Comparison of ENCODE assay signal across 15 cellular contexts in genomic region chr10:11330383-11331020, GRCh38.
DNase-seq lines count a peak whose midpoint lies in the region; ATAC-seq and TF ChIP-seq lines count a peak whose summit lies in the region.
"Had no signal": no experiment of that assay in that cellular context is flagged by ENCODE, and none has a peak within 500 bp of the region (broad histone marks: within the 10 kb centered on the region; RNA-seq: fewer than 3 reads in every experiment).

No MANE protein-coding gene starts in this region.

- CTCF ChIA-PET in CD8-positive, alpha-beta T cell (lab: Charles Lee), result no interaction called here
- CTCF ChIA-PET in naive thymus-derived CD4-positive, alpha-beta T cell (lab: Charles Lee), result no interaction called here

- POLR2A ChIA-PET in CD8-positive, alpha-beta T cell (lab: Charles Lee), result no interaction called here
- POLR2A ChIA-PET in naive thymus-derived CD4-positive, alpha-beta T cell (lab: Charles Lee), result interaction anchor here (0.7 kb wide), 1 partner anchor 145 kb away, joined by 3 read pairs; no protein-coding TSS in a partner anchor

- no peak overlapping the region for H3K4me3 Mint-ChIP-seq in CD8-positive, alpha-beta T cell
- H3K4me3 Mint-ChIP-seq in naive thymus-derived CD4-positive, alpha-beta T cell, result peak overlapping the region in 3 of 10 donors; percentile 7 to 23 (median 7)
- no peak overlapping the region for H3K4me3 Mint-ChIP-seq in T-helper 17 cell

- ATAC-seq in CD8-positive, alpha-beta T cell, result no peak
- ATAC-seq in naive thymus-derived CD4-positive, alpha-beta T cell, result no peak
- ATAC-seq in T-helper 17 cell, result no peak
- ATAC-seq in HG03565 (IDR thresholded peaks at IDR 0.05; ENCODE audit: unreplicated experiment), result no peak

- H3K27ac ChIP-seq in CD8-positive, alpha-beta T cell (ENCODE audit: low read depth, low read length), result no peak overlapping the region
- peak overlapping the region in 41 of 59 donors; percentile 6 to 84 (median 56) for H3K27ac ChIP-seq in dorsolateral prefrontal cortex
- no peak overlapping the region for H3K27ac ChIP-seq in naive thymus-derived CD4-positive, alpha-beta T cell (ENCODE audit: low read depth, low read length)
- H3K27ac ChIP-seq: epithelial cell of prostate, suprapubic skin, VCaP had no signal

- H3K4me1 Mint-ChIP-seq in CD8-positive, alpha-beta T cell (ENCODE audit: low read depth), result peaks cover 66% of the 10 kb centered on the region
- peaks cover 26 to 87% (median 60%) of the 10 kb centered on the region in 7 donors for H3K4me1 Mint-ChIP-seq in naive thymus-derived CD4-positive, alpha-beta T cell
- peaks cover 34% of the 10 kb centered on the region for H3K4me1 Mint-ChIP-seq in T-helper 17 cell

- H3K27me3 Mint-ChIP-seq in CD8-positive, alpha-beta T cell (ENCODE audit: low read depth), result no peaks in the 10 kb centered on the region
- no peaks in the 10 kb centered on the region for H3K27me3 Mint-ChIP-seq in naive thymus-derived CD4-positive, alpha-beta T cell
- H3K27me3 Mint-ChIP-seq in T-helper 17 cell, result no peaks in the 10 kb centered on the region

- no peaks in the 10 kb centered on the region for H3K9me3 ChIP-seq in CD8-positive, alpha-beta T cell (ENCODE audit: low read length)
- H3K9me3 ChIP-seq in naive thymus-derived CD4-positive, alpha-beta T cell (ENCODE audit: control insufficient read depth in 2 of 3, low read length in 3 of 3), result no peaks in the 10 kb centered on the region
- no peaks in the 10 kb centered on the region for H3K9me3 ChIP-seq in T-helper 17 cell (ENCODE audit: control insufficient read depth, low read length, poor library complexity, severe bottlenecking)
- H3K9me3 ChIP-seq: suprapubic skin had no signal

- H3K27ac Mint-ChIP-seq in CD8-positive, alpha-beta T cell, result peak overlapping the region; percentile 60
- peak overlapping the region in 8 of 9 donors; percentile 7 to 93 (median 70) for H3K27ac Mint-ChIP-seq in naive thymus-derived CD4-positive, alpha-beta T cell
- no peak overlapping the region for H3K27ac Mint-ChIP-seq in T-helper 17 cell

- no peaks in the 10 kb centered on the region for H3K9me3 Mint-ChIP-seq in CD8-positive, alpha-beta T cell
- H3K9me3 Mint-ChIP-seq in naive thymus-derived CD4-positive, alpha-beta T cell, result peaks cover 0 to 7% (median 0%) of the 10 kb centered on the region in 11 donors

- intact Hi-C loops in CD8-positive, alpha-beta T cell (cut with DNase I, micrococcal nuclease), result loop anchor here in 1 of 2 experiments (5.0 to 10.0 kb wide), 4 partner anchors 72 to 427 kb away; no protein-coding TSS in a partner anchor
- intact Hi-C loops in dorsolateral prefrontal cortex (cut with DNase I), result no loop called here
- intact Hi-C loops in naive thymus-derived CD4-positive, alpha-beta T cell (cut with micrococcal nuclease), result loop anchor here in 1 of 2 donors (10.0 kb wide), 1 partner anchor 144 kb away; no protein-coding TSS in a partner anchor

- peaks cover 88% of the 10 kb centered on the region for H3K36me3 Mint-ChIP-seq in CD8-positive, alpha-beta T cell
- peaks cover 18 to 59% (median 43%) of the 10 kb centered on the region in 5 donors for H3K36me3 Mint-ChIP-seq in naive thymus-derived CD4-positive, alpha-beta T cell
- peaks cover 13% of the 10 kb centered on the region for H3K36me3 Mint-ChIP-seq in T-helper 17 cell (ENCODE audit: low read depth)

- no peak overlapping the region for H3K4me3 ChIP-seq in CD8-positive, alpha-beta T cell (ENCODE audit: low read depth, low read length)
- peak overlapping the region in 1 of 59 donors; percentile 3 for H3K4me3 ChIP-seq in dorsolateral prefrontal cortex
- no peak overlapping the region for H3K4me3 ChIP-seq in naive thymus-derived CD4-positive, alpha-beta T cell (ENCODE audit: low read length)
- H3K4me3 ChIP-seq: suprapubic skin had no signal

- DNase-seq in CD8-positive, alpha-beta T cell, result no peak
- peak; percentile 10 for DNase-seq in NCI-H446 treated with DMSO at 0.1 percent for 48 hours (lab: John Stamatoyannopoulos, UW)
- DNase-seq in dorsolateral prefrontal cortex, result no peak
- no peak for DNase-seq in naive thymus-derived CD4-positive, alpha-beta T cell
- DNase-seq in NCI-H187 treated with DMSO at 0.1 percent for 48 hours (lab: John Stamatoyannopoulos, UW), result no peak
- DNase-seq in NCI-H774 (lab: John Stamatoyannopoulos, UW), result no peak
- DNase-seq in T-helper 17 cell, result no peak
- DNase-seq: kidney glomerular epithelial cell; NCI-H2107; RPMI8226; stimulated activated CD4-positive, alpha-beta T cell treated with anti-CD3 and anti-CD28 coated beads, Interleukin-2, amount 100 ng/mL, for 48 hours had no signal

- peaks cover 36% of the 10 kb centered on the region for H3K36me3 ChIP-seq in CD8-positive, alpha-beta T cell (ENCODE audit: insufficient read depth, low read length)
- peaks cover 23 to 69% (median 62%) of the 10 kb centered on the region in 3 experiments for H3K36me3 ChIP-seq in naive thymus-derived CD4-positive, alpha-beta T cell (ENCODE audit: control insufficient read depth in 2 of 3, insufficient read depth in 3 of 3, low read length in 3 of 3)
- H3K36me3 ChIP-seq: suprapubic skin had no signal

- no peaks in the 10 kb centered on the region for H3K27me3 ChIP-seq in CD8-positive, alpha-beta T cell (ENCODE audit: insufficient read depth, low read length)
- H3K27me3 ChIP-seq in dorsolateral prefrontal cortex, result no peaks in the 10 kb centered on the region
- H3K27me3 ChIP-seq in naive thymus-derived CD4-positive, alpha-beta T cell (ENCODE audit: control insufficient read depth in 2 of 2, insufficient read depth in 2 of 2, low read length in 2 of 2), result no peaks in the 10 kb centered on the region
- H3K27me3 ChIP-seq: suprapubic skin had no signal

- no peak for TF ChIP-seq CTCF in CD8-positive, alpha-beta T cell (IDR thresholded peaks at IDR 0.05)
- TF ChIP-seq CTCF in dorsolateral prefrontal cortex (IDR thresholded peaks at IDR 0.05 in 54 of 56, conservative IDR thresholded peaks at IDR 0.05 in 2 of 56; ENCODE audit: low read depth in 1 of 56, partially characterized antibody in 56 of 56), result no peak

- H3K4me1 ChIP-seq in CD8-positive, alpha-beta T cell (ENCODE audit: insufficient read depth, low read length), result peaks cover 18% of the 10 kb centered on the region
- H3K4me1 ChIP-seq in naive thymus-derived CD4-positive, alpha-beta T cell (ENCODE audit: control insufficient read depth in 2 of 2, insufficient read depth in 2 of 2, low read length in 2 of 2), result peaks cover 0 to 7% of the 10 kb centered on the region in 2 donors

Comparison
In these comparisons a context has a peak if more than half of its experiments do, and no peak if none do; other contexts are left out.
1. H3K27ac ChIP-seq: peak in dorsolateral prefrontal cortex (41 of 59); none in CD8-positive, alpha-beta T cell (single experiment) and naive thymus-derived CD4-positive, alpha-beta T cell (single experiment).